ENCODE assay signal across 10 cellular contexts in genomic region chr17:413706-414440, GRCh38. TPM values are rescaled to one million over a fixed set of nuclear protein-coding genes. Genes with fewer than 3 reads are reported as not detected.
DNase-seq lines count a peak whose midpoint lies in the region; ATAC-seq and TF ChIP-seq lines count a peak whose summit lies in the region.
"Had no signal": no experiment of that assay in that cellular context is flagged by ENCODE, and none has a peak within 500 bp of the region (broad histone marks: within the 10 kb centered on the region; RNA-seq: fewer than 3 reads in every experiment).

No MANE protein-coding gene starts in this region.

- DNase-seq in activated CD4-positive, alpha-beta T cell treated with anti-CD3 and anti-CD28 coated beads, Interleukin-2, amount 10 ng/mL, durations not matched to agents 24 days and 14 days, result peak; percentile 74
- DNase-seq in activated CD4-positive, alpha-beta T cell treated with anti-CD3 and anti-CD28 coated beads, Interleukin-2, amount 50 U/mL, for 4 hours, result no peak
- DNase-seq in MV-4-11 (lab: John Stamatoyannopoulos, UW) (peak; percentile 51), left cardiac atrium (no peak), neural progenitor cell (ENCODE audit: low spot score) (no peak)
- peak; percentile 69 for DNase-seq in activated effector memory CD4-positive, alpha-beta T cell treated with anti-CD3 and anti-CD28 coated beads, Interleukin-2, amount 50 U/mL, for 16 hours
- DNase-seq: activated CD4-positive, CD25-positive, alpha-beta regulatory T cell; head of caudate nucleus had no signal

- intact Hi-C loops in activated CD4-positive, alpha-beta T cell treated with anti-CD3 and anti-CD28 coated beads, Interleukin-2, amount 10 ng/mL, durations not matched to agents 24 days and 14 days (cut with micrococcal nuclease), result loop anchor here (2.0 to 5.0 kb wide), 2 partner anchors 273 to 567 kb away; no protein-coding TSS in a partner anchor
- intact Hi-C loops in left cardiac atrium (cut with DNase I), result loop anchor here (2.0 to 5.0 kb wide), 2 partner anchors 283 to 287 kb away; no protein-coding TSS in a partner anchor

- H3K36me3 Mint-ChIP-seq in activated CD4-positive, alpha-beta T cell treated with anti-CD3 and anti-CD28 coated beads, Interleukin-2, amount 10 ng/mL, durations not matched to agents 24 days and 14 days (ENCODE audit: low read depth), result peaks cover 48% of the 10 kb centered on the region
- peaks cover 9% of the 10 kb centered on the region for H3K36me3 Mint-ChIP-seq in nephron (ENCODE audit: low read depth)
- peaks cover 9% of the 10 kb centered on the region for H3K36me3 Mint-ChIP-seq in neural progenitor cell

- H3K4me1 ChIP-seq in neural progenitor cell, result peaks cover 4% of the 10 kb centered on the region

- no peak overlapping the region for H3K4me3 ChIP-seq in neural progenitor cell

- peak overlapping the region; percentile 100 for H3K27ac Mint-ChIP-seq in activated CD4-positive, alpha-beta T cell treated with anti-CD3 and anti-CD28 coated beads, Interleukin-2, amount 10 ng/mL, durations not matched to agents 24 days and 14 days
- H3K27ac Mint-ChIP-seq in nephron, result no peak overlapping the region
- H3K27ac Mint-ChIP-seq in neural progenitor cell, result no peak overlapping the region

- TF ChIP-seq CTCF in nephron (IDR thresholded peaks at IDR 0.05; ENCODE audit: unreplicated experiment in 3 of 3), result no peak
- no peak for TF ChIP-seq CTCF in neural progenitor cell (IDR thresholded peaks at IDR 0.05)

- H3K9me3 ChIP-seq in neural progenitor cell (ENCODE audit: low read depth), result no peaks in the 10 kb centered on the region

- H3K27me3 Mint-ChIP-seq in activated CD4-positive, alpha-beta T cell treated with anti-CD3 and anti-CD28 coated beads, Interleukin-2, amount 10 ng/mL, durations not matched to agents 24 days and 14 days, result peaks cover 5% of the 10 kb centered on the region
- H3K27me3 Mint-ChIP-seq in nephron (ENCODE audit: low read depth), result peaks cover 4% of the 10 kb centered on the region
- peaks cover 7% of the 10 kb centered on the region for H3K27me3 Mint-ChIP-seq in neural progenitor cell (ENCODE audit: insufficient read depth, low read depth)

- peaks cover 3% of the 10 kb centered on the region for H3K9me3 Mint-ChIP-seq in activated CD4-positive, alpha-beta T cell treated with anti-CD3 and anti-CD28 coated beads, Interleukin-2, amount 10 ng/mL, durations not matched to agents 24 days and 14 days
- H3K9me3 Mint-ChIP-seq in nephron (no peaks in the 10 kb centered on the region), neural progenitor cell (no peaks in the 10 kb centered on the region)

- peaks cover 86% of the 10 kb centered on the region for H3K4me1 Mint-ChIP-seq in activated CD4-positive, alpha-beta T cell treated with anti-CD3 and anti-CD28 coated beads, Interleukin-2, amount 10 ng/mL, durations not matched to agents 24 days and 14 days
- H3K4me1 Mint-ChIP-seq in nephron, result peaks cover 37% of the 10 kb centered on the region
- H3K4me1 Mint-ChIP-seq in neural progenitor cell, result peaks cover 25% of the 10 kb centered on the region

- no peaks in the 10 kb centered on the region for H4K20me1 ChIP-seq in neural progenitor cell (ENCODE audit: low read depth)

- H3K36me3 ChIP-seq in neural progenitor cell, result no peaks in the 10 kb centered on the region

- H3K27ac ChIP-seq in neural progenitor cell, result no peak overlapping the region

- peaks cover 19% of the 10 kb centered on the region for H3F3A ChIP-seq in neural progenitor cell (ENCODE audit: low read depth)

- no peak overlapping the region for H3K9ac ChIP-seq in neural progenitor cell

- H2AFZ ChIP-seq in neural progenitor cell (replicated peaks), result no peak overlapping the region

- H3K4me2 ChIP-seq in neural progenitor cell, result no peak overlapping the region

- H3K79me2 ChIP-seq in neural progenitor cell (ENCODE audit: low read depth), result no peaks in the 10 kb centered on the region

- ATAC-seq in left cardiac atrium (no peak), GM19351 (IDR thresholded peaks at IDR 0.05; ENCODE audit: unreplicated experiment) (no peak)

- peak overlapping the region; percentile 93 for H3K4me3 Mint-ChIP-seq in activated CD4-positive, alpha-beta T cell treated with anti-CD3 and anti-CD28 coated beads, Interleukin-2, amount 10 ng/mL, durations not matched to agents 24 days and 14 days
- H3K4me3 Mint-ChIP-seq in nephron (peak overlapping the region; percentile 49 to 53 (median 50)), neural progenitor cell (no peak overlapping the region)

- no peaks in the 10 kb centered on the region for H3K27me3 ChIP-seq in neural progenitor cell

RNA-seq across cellular contexts. Expression of gene RFLNB, which starts 31.9 kb away (rescaled TPM):
- total RNA-seq in activated CD4-positive, alpha-beta T cell treated with anti-CD3 and anti-CD28 coated beads, Interleukin-2, amount 10 ng/mL, durations not matched to agents 24 days and 14 days, result 91.3 and 93.4 TPM in 2 replicates
- 10 to 100 TPM; 21.5 to 39.6 TPM for total RNA-seq in left cardiac atrium
- total RNA-seq in neural progenitor cell (ENCODE audit: low replicate concordance), result 6.5 and 9.5 TPM in 2 replicates

Comparison
In these comparisons a context has a peak if more than half of its experiments do, and no peak if none do; other contexts are left out.
1. DNase-seq: peak in activated CD4-positive, alpha-beta T cell treated with anti-CD3 and anti-CD28 coated beads, Interleukin-2, amount 10 ng/mL, durations not matched to agents 24 days and 14 days (single experiment), MV-4-11 (single experiment) and activated effector memory CD4-positive, alpha-beta T cell treated with anti-CD3 and anti-CD28 coated beads, Interleukin-2, amount 50 U/mL, for 16 hours (single experiment); none in activated CD4-positive, alpha-beta T cell treated with anti-CD3 and anti-CD28 coated beads, Interleukin-2, amount 50 U/mL, for 4 hours (0 of 2), left cardiac atrium (single experiment) and neural progenitor cell (single experiment).